16 cellular contexts compared by ENCODE assay signal in genomic region chr1:22045604-22046228, GRCh38. TPM values are rescaled to one million over a fixed set of nuclear protein-coding genes. Genes with fewer than 3 reads are reported as not detected.
A peak's percentile ranks its signal among the peaks of the same experiment; 100 is the strongest.
DNase-seq lines count a peak whose midpoint lies in the region; ATAC-seq and TF ChIP-seq lines count a peak whose summit lies in the region.
"Had no signal": no experiment of that assay in that cellular context is flagged by ENCODE, and none has a peak within 500 bp of the region (broad histone marks: within the 10 kb centered on the region; RNA-seq: fewer than 3 reads in every experiment).

No MANE protein-coding gene starts in this region.

- H3K4me3 ChIP-seq in ACC112 (ENCODE audit: low read depth, low read length) (no peak overlapping the region), HEK293 (ENCODE audit: low read depth, low read length) (no peak overlapping the region), endodermal cell (ENCODE audit: low read length) (no peak overlapping the region)
- H3K4me3 ChIP-seq: dorsolateral prefrontal cortex, thyroid gland had no signal

- no peaks in the 10 kb centered on the region for H3K79me2 ChIP-seq in ACC112 (ENCODE audit: control insufficient read depth, insufficient read depth, low read length, unreplicated experiment)

- H3K27me3 ChIP-seq in ACC112 (ENCODE audit: insufficient read depth, low read length) (no peaks in the 10 kb centered on the region), endodermal cell (ENCODE audit: control insufficient read depth, insufficient read depth, low read length, poor library complexity, severe bottlenecking) (no peaks in the 10 kb centered on the region)
- H3K27me3 ChIP-seq: dorsolateral prefrontal cortex, thyroid gland had no signal

- peaks cover 3% of the 10 kb centered on the region for H3K36me3 Mint-ChIP-seq in mesothelial cell of epicardium
- no peaks in the 10 kb centered on the region for H3K36me3 Mint-ChIP-seq in endodermal cell (ENCODE audit: low read depth)
- H3K36me3 Mint-ChIP-seq: IgD-negative memory B cell, natural killer cell had no signal

- POLR2A ChIA-PET in HEK293 (lab: Yijun Ruan, JAX), result no interaction called here

- H3K4me3 Mint-ChIP-seq in mesothelial cell of epicardium (no peak overlapping the region), endodermal cell (no peak overlapping the region)
- H3K4me3 Mint-ChIP-seq: natural killer cell had no signal

- 83 to 94% methylated on average over 1 of the region's 2 CpGs for WGBS in endodermal cell (ENCODE audit: insufficient coverage in 1 of 2, insufficient read length in 1 of 2), 2 experiments

- H3K9ac ChIP-seq in endodermal cell (ENCODE audit: extremely low read depth, low read length, poor library complexity, severe bottlenecking), result no peak overlapping the region

- no peaks in the 10 kb centered on the region for H3K9me3 ChIP-seq in HEK293 (ENCODE audit: control insufficient read depth, insufficient read depth, low read depth, low read length)
- no peaks in the 10 kb centered on the region for H3K9me3 ChIP-seq in endodermal cell (ENCODE audit: control insufficient read depth, low read length)
- H3K9me3 ChIP-seq: thyroid gland had no signal

- peaks cover 29% of the 10 kb centered on the region for H3K4me1 ChIP-seq in ACC112 (ENCODE audit: control insufficient read depth, insufficient read depth, low read length, unreplicated experiment)
- no peaks in the 10 kb centered on the region; the same call in 1 of the 2 replicates for H3K4me1 ChIP-seq in HEK293 (ENCODE audit: control insufficient read depth, insufficient read depth, low read length)
- H3K4me1 ChIP-seq in endodermal cell (ENCODE audit: control insufficient read depth, insufficient read depth, low read length), result no peaks in the 10 kb centered on the region

- no peak for ATAC-seq in HG03135 (IDR thresholded peaks at IDR 0.05; ENCODE audit: unreplicated experiment)
- ATAC-seq: natural killer cell had no signal

- CTCF ChIA-PET in HEK293 (lab: Yijun Ruan, JAX), result interaction anchor here (0.7 kb wide), 1 partner anchor 45 kb away, joined by 5 read pairs; no protein-coding TSS in a partner anchor

- H3K27me3 Mint-ChIP-seq in mesothelial cell of epicardium (ENCODE audit: low read depth) (no peaks in the 10 kb centered on the region), endodermal cell (ENCODE audit: insufficient read depth) (no peaks in the 10 kb centered on the region)
- H3K27me3 Mint-ChIP-seq: IgD-negative memory B cell had no signal

- no peak for TF ChIP-seq CTCF in HEK293 (tag by site-specific recombination; IDR thresholded peaks at IDR 0.05)
- TF ChIP-seq CTCF in mesothelial cell of epicardium (IDR thresholded peaks at IDR 0.05; ENCODE audit: unreplicated experiment), result no peak
- TF ChIP-seq CTCF in endodermal cell (conservative IDR thresholded peaks at IDR 0.05), result no peak

- peaks cover 30% of the 10 kb centered on the region for H3K4me1 Mint-ChIP-seq in mesothelial cell of epicardium
- peaks cover 9% of the 10 kb centered on the region for H3K4me1 Mint-ChIP-seq in endodermal cell

- H3K27ac ChIP-seq in ACC112 (ENCODE audit: low read depth, low read length) (peak overlapping the region; percentile 90), HEK293 (ENCODE audit: extremely low read depth, low read depth, low read length) (no peak overlapping the region), endodermal cell (ENCODE audit: low read depth, low read length) (no peak overlapping the region)
- H3K27ac ChIP-seq: thyroid gland had no signal

- DNase-seq in amniotic epithelial cell (ENCODE audit: low read depth), result peak; percentile 31
- DNase-seq in mesothelial cell of epicardium (ENCODE audit: low spot score in 2 of 2, unreplicated experiment in 2 of 2), result no peak
- no peak for DNase-seq in endodermal cell
- DNase-seq in mesenteric fat pad (ENCODE audit: low spot score), result no peak
- no peak for DNase-seq in ureter (ENCODE audit: low spot score)
- DNase-seq: activated CD4-positive, alpha-beta T cell treated with anti-CD3 and anti-CD28 coated beads, Interleukin-2, amount 50 U/mL, for 1 hour; dorsolateral prefrontal cortex; natural killer cell; SIG-M5; T1000; thyroid gland had no signal

- H3K27ac Mint-ChIP-seq in mesothelial cell of epicardium (peak overlapping the region; percentile 91), endodermal cell (no peak overlapping the region)
- H3K27ac Mint-ChIP-seq: natural killer cell had no signal

- H3K9me3 Mint-ChIP-seq in mesothelial cell of epicardium, result peaks cover 5% of the 10 kb centered on the region
- H3K9me3 Mint-ChIP-seq in endodermal cell, result no peaks in the 10 kb centered on the region
- H3K9me3 Mint-ChIP-seq: natural killer cell had no signal

- no peak overlapping the region for H2AFZ ChIP-seq in ACC112 (ENCODE audit: low read length, unreplicated experiment)

- H3K36me3 ChIP-seq in ACC112 (ENCODE audit: insufficient read depth, low read length), result no peaks in the 10 kb centered on the region
- no peaks in the 10 kb centered on the region for H3K36me3 ChIP-seq in HEK293 (ENCODE audit: control insufficient read depth in 2 of 2, insufficient read depth in 1 of 2, low read length in 2 of 2)
- no peaks in the 10 kb centered on the region for H3K36me3 ChIP-seq in endodermal cell (ENCODE audit: control insufficient read depth, insufficient read depth, low read length)
- H3K36me3 ChIP-seq: thyroid gland had no signal

TF ChIP-seq in HEK293, 187 proteins besides CTCF, POLR2A, EP300 and RAD21:
- TF ChIP-seq ZBTB6 (tag by site-specific recombination; IDR thresholded peaks at IDR 0.05) (no peak), ZNF416 (tag by site-specific recombination; IDR thresholded peaks at IDR 0.05) (peak; percentile 100), ZNF146 (tag by site-specific recombination; IDR thresholded peaks at IDR 0.05) (0 out of 2 replicates have a peak, but pooled peaks have one; percentile 1), ZSCAN23 (tag by site-specific recombination; IDR thresholded peaks at IDR 0.05) (no peak), SETDB1 (IDR thresholded peaks at IDR 0.05; ENCODE audit: insufficient read length, low read length) (peak; percentile 79), GLI2 (tag by site-specific recombination; IDR thresholded peaks at IDR 0.05; ENCODE audit: borderline replicate concordance, low read depth) (no peak), ZNF10 (tag by site-specific recombination; IDR thresholded peaks at IDR 0.05) (peak; percentile 29; the same call in 1 of the 2 replicates)

RNA-seq across cellular contexts. Expression of gene CDC42, which starts 6.8 kb away (rescaled TPM):
- total RNA-seq in mesothelial cell of epicardium (239 to 246 TPM (median 244 TPM) in 3 replicates), endodermal cell (100 to 1,000 TPM; 274 to 283 TPM), mesenteric fat pad (270 TPM), ureter (326 TPM)
- polyA plus RNA-seq in endodermal cell (2013, experiment 1 of 2), result 237 TPM
- 233 TPM for polyA plus RNA-seq in endodermal cell (2013, experiment 2 of 2)

RNA-seq across cellular contexts. Expression of gene CELA3A, which starts 44.3 kb away (rescaled TPM):
- not detected in 3 replicates for total RNA-seq in mesothelial cell of epicardium
- not detected for total RNA-seq in endodermal cell
- not detected for polyA plus RNA-seq in endodermal cell (2013, experiment 1 of 2)
- not detected for polyA plus RNA-seq in endodermal cell (2013, experiment 2 of 2)
- 4.1 TPM for total RNA-seq in mesenteric fat pad
- total RNA-seq in ureter, result not detected
- total RNA-seq: dorsolateral prefrontal cortex, fibroblast of villous mesenchyme, natural killer cell, thyroid gland had no signal
- polyA plus RNA-seq: IgD-negative memory B cell had no signal
